ENCODE assay signal across 16 cellular contexts in genomic region chr13:21683034-21683733, GRCh38. TPM values are rescaled to one million over a fixed set of nuclear protein-coding genes. Genes with fewer than 3 reads are reported as not detected.
DNase-seq lines count a peak whose midpoint lies in the region; ATAC-seq, FAIRE-seq and TF ChIP-seq lines count a peak whose summit lies in the region.
"Had no signal": no experiment of that assay in that cellular context is flagged by ENCODE, and none has a peak within 500 bp of the region (broad histone marks: within the 10 kb centered on the region; RNA-seq: fewer than 3 reads in every experiment).

No MANE protein-coding gene starts in this region.

- peak; percentile 48 for DNase-seq in AG09309 (ENCODE audit: low read depth)
- no peak for DNase-seq in HCT116 (ENCODE audit: low read depth, low spot score)
- peak; percentile 85 for DNase-seq in astrocyte (ENCODE audit: low read depth)
- peak; percentile 89 for DNase-seq in kidney epithelial cell (ENCODE audit: low read depth)
- no peak for DNase-seq in NCI-H82 (lab: John Stamatoyannopoulos, UW)
- no peak for DNase-seq in NCI-H146 (lab: John Stamatoyannopoulos, UW)
- DNase-seq in activated naive CD4-positive, alpha-beta T cell (lab: John Stamatoyannopoulos, UW) = no peak
- no peak for DNase-seq in SHP77 treated with DMSO at 0.1 percent for 48 hours (lab: John Stamatoyannopoulos, UW)
- DNase-seq: activated naive CD8-positive, alpha-beta T cell treated with anti-CD3 and anti-CD28 coated beads, Interleukin-2, amount 50 U/mL, for 24 hours; CD4-positive, alpha-beta T cell; left cardiac atrium; NCI-H1105 treated with DMSO at 0.1 percent for 48 hours; NCI-H748 treated with DMSO at 0.1 percent for 48 hours; stimulated activated CD4-positive, alpha-beta T cell treated with anti-CD3 and anti-CD28 coated beads, Interleukin-4, amount 100 ng/mL, for 1 hour; T-helper 1 cell had no signal

- RAD21 ChIA-PET in HCT116 (lab: Charles Lee; ENCODE audit: low non-redundant PET in 1 of 2, low total read pairs in 2 of 2, uncharacterized antibody in 2 of 2, unreplicated experiment in 2 of 2) = no interaction called here

- peaks cover 0 to 6% of the 10 kb centered on the region in 2 experiments; a peak in 1 of 4 replicates for H3K4me1 ChIP-seq in HCT116 (ENCODE audit: control insufficient read depth in 1 of 2, insufficient read depth in 2 of 2, low read length in 2 of 2)
- peaks cover 4% of the 10 kb centered on the region for H3K4me1 ChIP-seq in astrocyte (ENCODE audit: insufficient read depth, low read length)

- no peak for TF ChIP-seq POLR2A in HCT116 (IDR thresholded peaks at IDR 0.05; ENCODE audit: borderline replicate concordance, extremely low read depth, insufficient read depth, insufficient read length)

- H3K36me3 ChIP-seq in HCT116 (ENCODE audit: control insufficient read depth in 1 of 2, insufficient read depth in 2 of 2, low read length in 2 of 2) = no peaks in the 10 kb centered on the region
- H3K36me3 ChIP-seq in astrocyte (ENCODE audit: insufficient read depth, low read length) = no peaks in the 10 kb centered on the region
- no peaks in the 10 kb centered on the region for H3K36me3 ChIP-seq in kidney epithelial cell (ENCODE audit: control insufficient read depth, insufficient read depth, low read length)

- H3K9ac ChIP-seq in HCT116 (ENCODE audit: low read length) (no peak overlapping the region), astrocyte (ENCODE audit: low read length) (no peak overlapping the region)

- H3K4me3 ChIP-seq in AG09309 (ENCODE audit: control insufficient read depth, low read depth, low read length) (no peak overlapping the region), HCT116 (replicated peaks in 1 of 2; ENCODE audit: low read depth in 1 of 2, low read length in 2 of 2) (no peak overlapping the region), astrocyte (ENCODE audit: insufficient read depth, low read depth, low read length) (no peak overlapping the region), kidney epithelial cell (ENCODE audit: low read depth, low read length) (no peak overlapping the region)

- H3K9me2 ChIP-seq in HCT116 (ENCODE audit: insufficient read depth) = no peaks in the 10 kb centered on the region

- intact Hi-C loops in HCT116 (cut with micrococcal nuclease) = no loop called here

- TF ChIP-seq CTCF in AG09309 (IDR thresholded peaks at IDR 0.05; ENCODE audit: control insufficient read depth, insufficient read depth, low read depth, low read length, missing control alignments) (no peak), HCT116 (IDR thresholded peaks at IDR 0.05 in 2 of 3, conservative IDR thresholded peaks at IDR 0.05 in 1 of 3; ENCODE audit: borderline replicate concordance in 1 of 3, insufficient read depth in 1 of 3, low read depth in 2 of 3, low read length in 2 of 3) (no peak), astrocyte (IDR thresholded peaks at IDR 0.05; ENCODE audit: insufficient read depth, low read depth, low read length) (no peak), kidney epithelial cell (IDR thresholded peaks at IDR 0.05; ENCODE audit: insufficient read depth, low read length, poor library complexity, severe bottlenecking) (no peak)

- TF ChIP-seq RAD21 in HCT116 (IDR thresholded peaks at IDR 0.05; ENCODE audit: low read depth) = no peak

- H3K9me3 ChIP-seq in HCT116 (ENCODE audit: control insufficient read depth in 1 of 2, insufficient read depth in 1 of 2, low read depth in 1 of 2, low read length in 2 of 2) (no peaks in the 10 kb centered on the region), astrocyte (ENCODE audit: insufficient read depth, low read depth, low read length) (no peaks in the 10 kb centered on the region)

- CTCF ChIA-PET in HCT116 (lab: Charles Lee) = no interaction called here

- H3K4me1 Mint-ChIP-seq in astrocyte (ENCODE audit: low read depth, unreplicated experiment) = peaks cover 13% of the 10 kb centered on the region

- peak; percentile 44 for ATAC-seq in HCT116
- ATAC-seq: activated naive CD8-positive, alpha-beta T cell treated with anti-CD3 and anti-CD28 coated beads, Interleukin-2, amount 50 U/mL, for 24 hours had no signal

- H3K27ac ChIP-seq in HCT116 (ENCODE audit: low read depth, low read length) (no peak overlapping the region), astrocyte (ENCODE audit: low read depth, low read length) (no peak overlapping the region)

- POLR2A ChIA-PET in HCT116 (lab: Charles Lee) = no interaction called here

- H3K27me3 ChIP-seq in HCT116 (ENCODE audit: insufficient read depth, low read length) (no peaks in the 10 kb centered on the region), astrocyte (ENCODE audit: insufficient read depth, low read length) (no peaks in the 10 kb centered on the region), kidney epithelial cell (ENCODE audit: control insufficient read depth, insufficient read depth, low read length) (no peaks in the 10 kb centered on the region)

- no peaks in the 10 kb centered on the region for H4K20me1 ChIP-seq in HCT116 (ENCODE audit: insufficient read depth)
- no peaks in the 10 kb centered on the region for H4K20me1 ChIP-seq in astrocyte (ENCODE audit: insufficient read depth, low read length)

- H2AFZ ChIP-seq in HCT116 (ENCODE audit: low read depth, low read length, poor library complexity, severe bottlenecking) (no peak overlapping the region), astrocyte (ENCODE audit: low read depth, low read length) (peak overlapping the region; percentile 9)

- peak; percentile 52 for FAIRE-seq in astrocyte (lab: Jason Lieb, UNC)

- H3K4me2 ChIP-seq in HCT116 (ENCODE audit: low read length) = no peak overlapping the region; the same call in 1 of the 2 replicates
- peak overlapping the region; percentile 57 for H3K4me2 ChIP-seq in astrocyte (ENCODE audit: low read length)

- no peak overlapping the region for H3K4me3 Mint-ChIP-seq in astrocyte (ENCODE audit: unreplicated experiment)
- H3K4me3 Mint-ChIP-seq: activated naive CD8-positive, alpha-beta T cell treated with anti-CD3 and anti-CD28 coated beads, Interleukin-2, amount 50 U/mL, for 24 hours; CD4-positive, alpha-beta T cell had no signal

- BruUV-seq in HCT116 (replicated peaks; lab: Mats Ljungman, UMichigan) = no TSS peak

- peak overlapping the region; percentile 56 for H3K27ac Mint-ChIP-seq in astrocyte (ENCODE audit: unreplicated experiment)
- H3K27ac Mint-ChIP-seq: activated naive CD8-positive, alpha-beta T cell treated with anti-CD3 and anti-CD28 coated beads, Interleukin-2, amount 50 U/mL, for 24 hours; CD4-positive, alpha-beta T cell had no signal

- no peaks in the 10 kb centered on the region for H3K36me3 Mint-ChIP-seq in astrocyte (ENCODE audit: low read depth, unreplicated experiment)

- H3K79me2 ChIP-seq in HCT116 (ENCODE audit: insufficient read depth, low read length) = no peaks in the 10 kb centered on the region
- H3K79me2 ChIP-seq in astrocyte (ENCODE audit: insufficient read depth, low read length) = no peaks in the 10 kb centered on the region

- no peaks in the 10 kb centered on the region for H3K9me3 Mint-ChIP-seq in astrocyte (ENCODE audit: unreplicated experiment)
- H3K9me3 Mint-ChIP-seq: activated naive CD8-positive, alpha-beta T cell treated with anti-CD3 and anti-CD28 coated beads, Interleukin-2, amount 50 U/mL, for 24 hours; CD4-positive, alpha-beta T cell had no signal

- H3K27me3 Mint-ChIP-seq in astrocyte (ENCODE audit: low read depth, unreplicated experiment) = no peaks in the 10 kb centered on the region

TF ChIP-seq in HCT116, 20 proteins besides CTCF, POLR2A, EP300 and RAD21:
- TF ChIP-seq EZH2phosphoT487 (IDR thresholded peaks at IDR 0.05; ENCODE audit: borderline replicate concordance) (no peak), SP1 (IDR thresholded peaks at IDR 0.05; ENCODE audit: low read depth) (0 out of 2 replicates have a peak, but pooled peaks have one; percentile 12), YY1 (IDR thresholded peaks at IDR 0.05; ENCODE audit: extremely low read depth, insufficient replicate concordance, low read depth, low read length) (no peak), FOSL1 (IDR thresholded peaks at IDR 0.05; ENCODE audit: low read depth) (peak; percentile 16; the same call in 1 of the 2 replicates), JUND (IDR thresholded peaks at IDR 0.05) (no peak), CEBPB (IDR thresholded peaks at IDR 0.05; ENCODE audit: low read depth) (no peak), TCF7L2 (IDR thresholded peaks at IDR 0.05; ENCODE audit: borderline replicate concordance, extremely low read depth, insufficient read depth, insufficient read length) (no peak), POLR2AphosphoS5 (IDR thresholded peaks at IDR 0.05; ENCODE audit: low read depth, low read length) (no peak), SIN3A (IDR thresholded peaks at IDR 0.05; ENCODE audit: low read depth) (no peak)

RNA-seq across cellular contexts. Expression of gene FGF9, which starts 12.3 kb away (rescaled TPM):
- total RNA-seq in HCT116 (2021; ENCODE audit: unreplicated experiment) = 1.5 TPM
- 0.17 and 0.20 TPM in 2 replicates for polyA plus RNA-seq in HCT116 (2012)
- 0.22 and 0.27 TPM in 2 replicates for total RNA-seq in astrocyte
- total RNA-seq in kidney epithelial cell = 0.21 and 0.33 TPM in 2 replicates
- total RNA-seq: osteocyte had no signal

Comparison
In these comparisons a context has a peak if more than half of its experiments do, and no peak if none do; other contexts are left out.
1. DNase-seq: peak in AG09309 (single experiment), astrocyte (single experiment) and kidney epithelial cell (single experiment); none in HCT116 (single experiment), NCI-H82 (single experiment), NCI-H146 (single experiment), activated naive CD4-positive, alpha-beta T cell (0 of 4) and SHP77 treated with DMSO at 0.1 percent for 48 hours (single experiment).